Comparison of ENCODE assay signal across 8 cellular contexts in genomic region chr20:10674684-10675455, GRCh38. TPM values are rescaled to one million over a fixed set of nuclear protein-coding genes. Genes with fewer than 3 reads are reported as not detected.
DNase-seq lines count a peak whose midpoint lies in the region; TF ChIP-seq lines count a peak whose summit lies in the region.

No MANE protein-coding gene starts in this region.

- TF ChIP-seq CTCF in 22Rv1 (IDR thresholded peaks at IDR 0.05) (peak; percentile 72), GM12864 (IDR thresholded peaks at IDR 0.05; ENCODE audit: low read depth, low read length, missing control alignments) (peak; percentile 81), HFF-Myc (IDR thresholded peaks at IDR 0.05; ENCODE audit: low read depth, low read length, missing control alignments) (peak; percentile 65), colonic mucosa (IDR thresholded peaks at IDR 0.05) (peak; percentile 90)

- H3K9me3 ChIP-seq in colonic mucosa = no peaks in the 10 kb centered on the region

- no peaks in the 10 kb centered on the region for H3K27me3 ChIP-seq in colonic mucosa
- H3K27me3 ChIP-seq in layer of hippocampus (ENCODE audit: control insufficient read depth, insufficient read depth, low read length) = no peaks in the 10 kb centered on the region

- no peak overlapping the region for H3K27ac ChIP-seq in 22Rv1
- peak overlapping the region; percentile 100 for H3K27ac ChIP-seq in colonic mucosa
- peak overlapping the region; percentile 86 for H3K27ac ChIP-seq in layer of hippocampus (ENCODE audit: low read depth, low read length)

- no peaks in the 10 kb centered on the region for H3K36me3 ChIP-seq in colonic mucosa

- peak overlapping the region; percentile 70 to 99 for H3K9ac ChIP-seq in colonic mucosa (ENCODE audit: low read depth in 2 of 2, low read length in 2 of 2)

- intact Hi-C loops in colonic mucosa (cut with DNase I) = loop anchor here (5.0 to 10.0 kb wide), 3 partner anchors 240 to 597 kb away; partner anchors contain the start of genes MKKS and SLX4IP

- H3K4me1 ChIP-seq in colonic mucosa = no peaks in the 10 kb centered on the region

- DNase-seq in GM12864 (ENCODE audit: low read depth) = peak; percentile 25
- no peak for DNase-seq in HFF-Myc (ENCODE audit: extremely low read depth, low read depth)
- DNase-seq in M059J (ENCODE audit: low read depth) = peak; percentile 86
- DNase-seq in SKM-1 treated with dmso at 0.1 percent for 144 hours (lab: John Stamatoyannopoulos, UW; ENCODE audit: unreplicated experiment) = peak; percentile 28
- DNase-seq in colonic mucosa = peak; percentile 88
- peak; percentile 19 for DNase-seq in stimulated activated CD4-positive, alpha-beta T cell treated with anti-CD3 and anti-CD28 coated beads, Interleukin-4, amount 100 ng/mL, for 1 hour

- H3K4me3 ChIP-seq in GM12864 (ENCODE audit: low read depth, low read length) = peak overlapping the region; percentile 63
- H3K4me3 ChIP-seq in HFF-Myc (replicated peaks; ENCODE audit: low read depth, low read length) = peak overlapping the region; percentile 71
- peak overlapping the region; percentile 77 for H3K4me3 ChIP-seq in colonic mucosa

RNA-seq across cellular contexts. Expression of gene JAG1, which starts 1.1 kb away (rescaled TPM):
- 10.9 and 14.8 TPM in 2 replicates for total RNA-seq in M059J (2014; rRNA removed; shearing (Covaris generic))
- total RNA-seq in colonic mucosa = 100 to 1,000 TPM in 1 of 2 donors, 10 to 100 TPM in 1; 66.5 to 102 TPM
